Comparison of ENCODE assay signal across 28 cellular contexts in the genomic region with DNA sequence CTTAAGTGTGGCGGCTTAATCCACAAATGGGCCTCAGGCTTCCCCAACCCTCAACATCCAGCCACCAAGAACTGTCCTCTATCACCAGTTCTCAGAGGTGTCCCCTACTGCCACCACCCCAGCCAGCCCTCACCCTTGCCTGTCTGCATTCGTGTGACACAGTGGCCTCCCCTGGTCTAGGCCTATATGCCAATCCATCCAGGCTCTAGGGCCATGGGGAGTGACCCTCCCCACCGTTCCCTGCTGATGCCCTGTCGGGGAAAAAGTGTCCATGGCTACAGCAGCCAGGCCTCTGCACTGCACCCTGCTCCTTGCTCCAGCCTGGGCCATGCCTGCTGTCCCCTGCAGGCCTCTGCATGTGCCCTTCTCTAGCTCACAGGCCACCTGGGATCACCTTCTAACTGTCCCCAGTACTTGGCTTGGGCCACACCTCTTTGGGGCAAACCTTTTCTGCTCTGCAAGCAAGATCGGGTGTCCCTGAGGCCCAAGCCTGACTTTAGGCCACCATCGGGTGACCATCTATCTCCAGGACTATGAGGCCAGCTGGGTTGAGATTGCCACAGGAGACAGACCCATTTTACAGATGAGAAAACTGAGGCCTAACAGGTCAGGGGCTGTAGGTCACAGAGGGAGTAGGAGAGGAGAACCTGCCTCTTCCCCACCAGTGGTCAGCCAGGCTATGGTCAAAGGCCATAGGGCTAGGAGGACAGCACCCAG.
"Had no signal": no experiment of that assay in that cellular context is flagged by ENCODE, and none has a peak within 500 bp of the region (broad histone marks: within the 10 kb centered on the region; RNA-seq: fewer than 3 reads in every experiment).

No MANE protein-coding gene starts in this region.

- H3K27ac ChIP-seq: adrenal gland, body of pancreas, colonic mucosa, neural progenitor cell, stomach, thyroid gland, upper lobe of left lung, WERI-Rb-1 had no signal

- H3K4me1 ChIP-seq: adrenal gland, body of pancreas, colonic mucosa, stomach, thyroid gland, upper lobe of left lung had no signal

- H2AFZ ChIP-seq: neural progenitor cell had no signal

- H3K4me3 ChIP-seq: adrenal gland, body of pancreas, colonic mucosa, neural progenitor cell, stomach, thyroid gland, upper lobe of left lung had no signal

- DNase-seq: activated CD4-positive, alpha-beta T cell treated with anti-CD3 and anti-CD28 coated beads for 48 hours; activated CD4-positive, alpha-beta T cell treated with anti-CD3 and anti-CD28 coated beads, Interleukin-2, amount 50 U/mL, for 48 hours; activated naive CD4-positive, alpha-beta T cell treated with anti-CD3 and anti-CD28 coated beads for 36 hours; activated naive CD8-positive, alpha-beta T cell treated with anti-CD3 and anti-CD28 coated beads for 36 hours; adrenal gland; aorta; body of pancreas; cerebellar nuclear complex; colonic mucosa; effector CD8-positive, alpha-beta T cell; kidney; left colon; mammary epithelial cell; midbrain; naive thymus-derived CD4-positive, alpha-beta T cell; right cardiac atrium; stimulated activated CD4-positive, alpha-beta T cell treated with anti-CD3 and anti-CD28 coated beads, Interleukin-12 subunit alpha, Interleukin-12 subunit beta, amount 100 ng/mL, for 4 hours; stimulated activated CD4-positive, alpha-beta T cell treated with anti-CD3 and anti-CD28 coated beads, Interleukin-4, amount 100 ng/mL, for 1 hour; T-helper 17 cell; T1000; thyroid gland; WERI-Rb-1 had no signal

- H3K9me3 ChIP-seq: adrenal gland, body of pancreas, colonic mucosa, stomach, thyroid gland, upper lobe of left lung had no signal

- FAIRE-seq: frontal cortex, kidney had no signal

- H3K9ac ChIP-seq: neural progenitor cell had no signal

- H3K4me2 ChIP-seq: neural progenitor cell had no signal

- ATAC-seq: activated CD4-positive, CD25-positive, alpha-beta regulatory T cell treated with anti-CD3 and anti-CD28 coated beads, Interleukin-2, amount 50 U/mL, for 24 hours; body of pancreas; left colon; naive thymus-derived CD4-positive, alpha-beta T cell; SK-N-SH treated with all-trans-retinoic acid at 6 μM for 48 hours; T-helper 17 cell had no signal

- H3K36me3 ChIP-seq: adrenal gland, colonic mucosa, neural progenitor cell, stomach, thyroid gland, upper lobe of left lung, WERI-Rb-1 had no signal

- H3K27me3 ChIP-seq: adrenal gland, body of pancreas, colonic mucosa, neural progenitor cell, thyroid gland, upper lobe of left lung had no signal
